ENCODE assay signal across 23 cellular contexts in the genomic region with DNA sequence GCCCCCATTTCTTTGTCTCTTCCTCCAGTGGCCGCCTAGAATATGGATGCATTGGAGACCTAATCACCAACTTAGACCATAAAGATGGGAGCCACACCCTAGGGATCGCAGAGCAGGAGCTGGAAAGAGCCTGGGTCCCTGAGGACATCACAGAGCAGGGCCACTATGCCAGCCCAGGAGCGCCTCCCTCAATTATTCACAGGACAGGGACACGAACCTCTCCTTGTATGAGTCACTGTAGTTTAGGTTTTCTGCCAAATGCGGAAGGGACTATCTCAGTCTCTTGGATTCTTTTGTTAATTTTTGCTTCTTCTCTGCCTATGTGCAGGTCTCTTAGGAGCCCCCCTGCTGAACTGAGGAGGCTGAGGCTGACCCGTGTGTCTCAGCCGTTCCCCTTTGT. TPM values are rescaled to one million over a fixed set of nuclear protein-coding genes. Genes with fewer than 3 reads are reported as not detected.
DNase-seq lines count a peak whose midpoint lies in the region; ATAC-seq and TF ChIP-seq lines count a peak whose summit lies in the region.
"Had no signal": no experiment of that assay in that cellular context is flagged by ENCODE, and none has a peak within 500 bp of the region (broad histone marks: within the 10 kb centered on the region; RNA-seq: fewer than 3 reads in every experiment).

No MANE protein-coding gene starts in this region.

- no peaks in the 10 kb centered on the region for H3K36me3 Mint-ChIP-seq in GM23338 (ENCODE audit: low read depth)
- H3K36me3 Mint-ChIP-seq in activated T-helper 1 cell treated with anti-CD3 and anti-CD28 coated beads, Interleukin-12 subunit alpha, Interleukin-12 subunit beta, Interleukin-2, Interleukin-4 antibody, amounts not matched to agents 30 ng/mL and 10 ng/mL and 1 ng/mL, durations not matched to agents 14 hours and 24 hours and 36 hours (ENCODE audit: low read depth) = no peaks in the 10 kb centered on the region
- H3K36me3 Mint-ChIP-seq: activated naive CD4-positive, alpha-beta T cell treated with anti-CD3 and anti-CD28 coated beads, Interleukin-2, amount 50 U/mL, for 72 hours had no signal

- no peak overlapping the region for H3K27ac ChIP-seq in GM23338 (ENCODE audit: low read depth)
- H3K27ac ChIP-seq in foreskin keratinocyte = no peak overlapping the region
- H3K27ac ChIP-seq: body of pancreas, left ventricle myocardium inferior, SK-N-MC had no signal

- TF ChIP-seq POLR2A in erythroblast (IDR thresholded peaks at IDR 0.05; ENCODE audit: low read length) = no peak

- H3K36me3 ChIP-seq in GM23338 (ENCODE audit: insufficient read depth) = no peaks in the 10 kb centered on the region
- H3K36me3 ChIP-seq: BE2C, left ventricle myocardium inferior, thyroid gland had no signal

- intact Hi-C loops in activated T-helper 1 cell treated with anti-CD3 and anti-CD28 coated beads, Interleukin-12 subunit alpha, Interleukin-12 subunit beta, Interleukin-2, Interleukin-4 antibody, amounts not matched to agents 30 ng/mL and 10 ng/mL and 1 ng/mL, durations not matched to agents 14 hours and 24 hours and 36 hours (cut with micrococcal nuclease) = no loop called here

- H3K9me3 Mint-ChIP-seq in GM23338 = no peaks in the 10 kb centered on the region
- H3K9me3 Mint-ChIP-seq in activated T-helper 1 cell treated with anti-CD3 and anti-CD28 coated beads, Interleukin-12 subunit alpha, Interleukin-12 subunit beta, Interleukin-2, Interleukin-4 antibody, amounts not matched to agents 30 ng/mL and 10 ng/mL and 1 ng/mL, durations not matched to agents 14 hours and 24 hours and 36 hours = no peaks in the 10 kb centered on the region
- H3K9me3 Mint-ChIP-seq: activated naive CD4-positive, alpha-beta T cell treated with anti-CD3 and anti-CD28 coated beads, Interleukin-2, amount 50 U/mL, for 72 hours; neural crest cell had no signal

- H2AFZ ChIP-seq in GM23338 = peak overlapping the region; percentile 25; the same call in 1 of the 2 replicates

- H3K4me1 ChIP-seq in GM23338 (ENCODE audit: insufficient read depth) (peaks cover 11% of the 10 kb centered on the region), foreskin keratinocyte (peaks cover 26% of the 10 kb centered on the region)
- H3K4me1 ChIP-seq: BE2C, body of pancreas, Caco-2 had no signal

- TF ChIP-seq CTCF in GM23338 (conservative IDR thresholded peaks at IDR 0.05; ENCODE audit: low read depth in 2 of 2) (no peak), foreskin keratinocyte (conservative IDR thresholded peaks at IDR 0.05) (no peak)

- H3K9me2 ChIP-seq in GM23338 (ENCODE audit: insufficient read depth) = no peaks in the 10 kb centered on the region

- peaks cover 8% of the 10 kb centered on the region for H3K27me3 Mint-ChIP-seq in GM23338 (ENCODE audit: insufficient read depth, low read depth, poor library complexity)
- H3K27me3 Mint-ChIP-seq in activated T-helper 1 cell treated with anti-CD3 and anti-CD28 coated beads, Interleukin-12 subunit alpha, Interleukin-12 subunit beta, Interleukin-2, Interleukin-4 antibody, amounts not matched to agents 30 ng/mL and 10 ng/mL and 1 ng/mL, durations not matched to agents 14 hours and 24 hours and 36 hours (ENCODE audit: insufficient read depth) = peaks cover 24% of the 10 kb centered on the region

- peaks cover 20% of the 10 kb centered on the region for H3K4me1 Mint-ChIP-seq in GM23338
- H3K4me1 Mint-ChIP-seq in activated T-helper 1 cell treated with anti-CD3 and anti-CD28 coated beads, Interleukin-12 subunit alpha, Interleukin-12 subunit beta, Interleukin-2, Interleukin-4 antibody, amounts not matched to agents 30 ng/mL and 10 ng/mL and 1 ng/mL, durations not matched to agents 14 hours and 24 hours and 36 hours (ENCODE audit: low read depth) = no peaks in the 10 kb centered on the region

- no peak for DNase-seq in GM23338 (ENCODE audit: low spot score)
- DNase-seq in foreskin keratinocyte = no peak
- DNase-seq in erythroblast (lab: John Stamatoyannopoulos, UW) = no peak
- no peak for DNase-seq in activated CD4-positive, alpha-beta T cell treated with anti-CD3 and anti-CD28 coated beads for 48 hours
- DNase-seq in activated T-helper 1 cell treated with anti-CD3 and anti-CD28 coated beads, Interleukin-12 subunit alpha, Interleukin-12 subunit beta, Interleukin-2, Interleukin-4 antibody, amounts not matched to agents 30 ng/mL and 10 ng/mL and 1 ng/mL, durations not matched to agents 14 hours and 24 hours and 36 hours (ENCODE audit: low spot score) = no peak
- DNase-seq: activated CD4-positive, CD25-positive, alpha-beta regulatory T cell treated with anti-CD3 and anti-CD28 coated beads, Interleukin-2, amount 50 U/mL, for 72 hours; BE2C; body of pancreas; Caco-2; effector memory CD4-positive, alpha-beta T cell; head of caudate nucleus; KBM-7; left ventricle myocardium inferior; NCI-H1694 treated with DMSO at 0.1 percent for 48 hours; NCI-H2227 treated with DMSO at 0.1 percent for 48 hours; small intestine; stimulated activated naive CD8-positive, alpha-beta T cell treated with anti-CD3 and anti-CD28 coated beads, Interleukin-15, Interleukin-2, amounts not matched to agents 100 U/mL and 50 U/mL, for 24 hours; thyroid gland had no signal

- no peak overlapping the region for H3K4me3 ChIP-seq in GM23338
- H3K4me3 ChIP-seq: body of pancreas, left ventricle myocardium inferior, SK-N-MC, thyroid gland had no signal

- no peaks in the 10 kb centered on the region for H4K20me1 ChIP-seq in GM23338 (replicated peaks; ENCODE audit: insufficient read depth)

- no peaks in the 10 kb centered on the region for H3K79me2 ChIP-seq in GM23338 (replicated peaks; ENCODE audit: insufficient read depth)

- H3K4me2 ChIP-seq in GM23338 = peak overlapping the region; percentile 56

- H3K27ac Mint-ChIP-seq in GM23338 = no peak overlapping the region
- H3K27ac Mint-ChIP-seq in activated T-helper 1 cell treated with anti-CD3 and anti-CD28 coated beads, Interleukin-12 subunit alpha, Interleukin-12 subunit beta, Interleukin-2, Interleukin-4 antibody, amounts not matched to agents 30 ng/mL and 10 ng/mL and 1 ng/mL, durations not matched to agents 14 hours and 24 hours and 36 hours = no peak overlapping the region
- H3K27ac Mint-ChIP-seq: activated naive CD4-positive, alpha-beta T cell treated with anti-CD3 and anti-CD28 coated beads, Interleukin-2, amount 50 U/mL, for 72 hours had no signal

- H3K27me3 ChIP-seq in GM23338 (ENCODE audit: insufficient read depth) = no peaks in the 10 kb centered on the region
- no peaks in the 10 kb centered on the region for H3K27me3 ChIP-seq in foreskin keratinocyte
- H3K27me3 ChIP-seq: BE2C, body of pancreas, thyroid gland had no signal

- no peak overlapping the region for H3K4me3 Mint-ChIP-seq in GM23338
- H3K4me3 Mint-ChIP-seq in activated T-helper 1 cell treated with anti-CD3 and anti-CD28 coated beads, Interleukin-12 subunit alpha, Interleukin-12 subunit beta, Interleukin-2, Interleukin-4 antibody, amounts not matched to agents 30 ng/mL and 10 ng/mL and 1 ng/mL, durations not matched to agents 14 hours and 24 hours and 36 hours = no peak overlapping the region
- H3K4me3 Mint-ChIP-seq: neural crest cell had no signal

- H3F3A ChIP-seq in GM23338 (replicated peaks; ENCODE audit: low read depth) = no peaks in the 10 kb centered on the region

- ATAC-seq in GM23338 (peak; percentile 33), SK-N-SH treated with all-trans-retinoic acid at 6 μM for 48 hours (peak; percentile 56), foreskin keratinocyte (peak; percentile 31), HG02852 (IDR thresholded peaks at IDR 0.05; ENCODE audit: unreplicated experiment) (no peak)
- ATAC-seq: activated naive CD4-positive, alpha-beta T cell treated with anti-CD3 and anti-CD28 coated beads, Interleukin-2, amount 50 U/mL, for 72 hours; body of pancreas; stimulated activated naive CD8-positive, alpha-beta T cell treated with anti-CD3 and anti-CD28 coated beads, Interleukin-15, Interleukin-2, amounts not matched to agents 100 U/mL and 50 U/mL, for 24 hours had no signal

TF ChIP-seq in GM23338, 12 proteins besides CTCF, POLR2A, EP300 and RAD21 (continues in another document):
- no peak for TF ChIP-seq ZNF331 (CRISPR knock-in tag; IDR thresholded peaks at IDR 0.05; ENCODE audit: low read depth)

TF ChIP-seq in SK-N-SH treated with all-trans-retinoic acid at 6 μM for 48 hours, 23 proteins besides CTCF, POLR2A, EP300 and RAD21:
- TF ChIP-seq ZNF565 (CRISPR knock-in tag; conservative IDR thresholded peaks at IDR 0.05; ENCODE audit: low read depth) (no peak), ESRRG (CRISPR knock-in tag; IDR thresholded peaks at IDR 0.05) (no peak), CSDC2 (CRISPR knock-in tag; IDR thresholded peaks at IDR 0.05) (no peak), ZFP30 (CRISPR knock-in tag; IDR thresholded peaks at IDR 0.05) (no peak)
- TF ChIP-seq, protein P1, sequence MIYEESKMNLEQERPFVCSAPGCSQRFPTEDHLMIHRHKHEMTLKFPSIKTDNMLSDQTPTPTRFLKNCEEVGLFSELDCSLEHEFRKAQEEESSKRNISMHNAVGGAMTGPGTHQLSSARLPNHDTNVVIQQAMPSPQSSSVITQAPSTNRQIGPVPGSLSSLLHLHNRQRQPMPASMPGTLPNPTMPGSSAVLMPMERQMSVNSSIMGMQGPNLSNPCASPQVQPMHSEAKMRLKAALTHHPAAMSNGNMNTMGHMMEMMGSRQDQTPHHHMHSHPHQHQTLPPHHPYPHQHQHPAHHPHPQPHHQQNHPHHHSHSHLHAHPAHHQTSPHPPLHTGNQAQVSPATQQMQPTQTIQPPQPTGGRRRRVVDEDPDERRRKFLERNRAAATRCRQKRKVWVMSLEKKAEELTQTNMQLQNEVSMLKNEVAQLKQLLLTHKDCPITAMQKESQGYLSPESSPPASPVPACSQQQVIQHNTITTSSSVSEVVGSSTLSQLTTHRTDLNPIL (CRISPR knock-in tag; IDR thresholded peaks at IDR 0.05; ENCODE audit: low read depth) = no peak

RNA-seq across cellular contexts. Expression of a gene that starts 12.9 kb away (rescaled TPM):
- 89.4 and 90.4 TPM in 2 replicates for total RNA-seq in GM23338 (2014; rRNA removed; shearing (Covaris generic))
- polyA plus RNA-seq in GM23338 (2016; fragmentation: Nextera tagmentation; extraction: Ambion mirVana) (25.1 and 41.6 TPM in 2 replicates), foreskin keratinocyte (5.7 and 6.8 TPM in 2 replicates)
- total RNA-seq in foreskin keratinocyte = 24.2 and 25.7 TPM in 2 replicates
- total RNA-seq in activated T-helper 1 cell treated with anti-CD3 and anti-CD28 coated beads, Interleukin-12 subunit alpha, Interleukin-12 subunit beta, Interleukin-2, Interleukin-4 antibody, amounts not matched to agents 30 ng/mL and 10 ng/mL and 1 ng/mL, durations not matched to agents 14 hours and 24 hours and 36 hours = 24.5 and 28.3 TPM in 2 replicates
